In the genomic region with DNA sequence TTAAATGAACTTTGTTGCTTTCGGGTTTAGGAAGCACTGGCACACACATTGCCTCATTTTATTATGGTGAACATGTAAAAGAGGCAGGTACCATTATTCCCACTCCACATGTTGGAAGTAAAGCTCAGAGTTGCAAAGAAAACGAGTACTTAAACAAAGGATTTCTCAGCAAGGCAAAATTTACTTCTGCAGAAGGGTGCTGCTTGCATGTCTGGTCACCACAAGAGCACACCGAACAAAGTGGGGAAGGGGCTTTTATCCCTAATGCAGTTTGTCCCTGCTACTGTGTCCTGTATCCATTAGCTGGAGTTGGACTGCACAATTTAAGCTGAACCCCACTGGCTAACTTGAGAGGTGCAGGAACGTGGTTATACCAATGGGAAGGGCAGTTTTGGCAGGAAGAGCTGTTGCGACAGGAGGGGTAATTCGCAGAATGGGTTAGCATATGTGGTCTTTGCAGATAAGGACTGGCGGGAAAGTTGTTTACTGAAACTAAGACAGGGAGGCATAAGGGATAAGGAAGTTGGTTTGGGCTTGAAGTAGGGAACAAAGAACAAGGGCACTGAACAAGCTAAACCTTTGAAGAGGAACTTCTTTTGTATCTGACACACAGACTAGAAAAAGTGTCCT, we compare ENCODE assay signal across 2 cellular contexts.
TF ChIP-seq lines count a peak whose summit lies in the region.

No MANE protein-coding gene starts in this region.

TF ChIP-seq in A549, 52 proteins besides CTCF, POLR2A, EP300 and RAD21 (continued from another document):
- no peak for TF ChIP-seq NPAS2 (CRISPR knock-in tag; IDR thresholded peaks at IDR 0.05; ENCODE audit: borderline replicate concordance)
- no peak for TF ChIP-seq E2F6 (IDR thresholded peaks at IDR 0.05; ENCODE audit: borderline replicate concordance, low read depth)
- TF ChIP-seq KDM5A (IDR thresholded peaks at IDR 0.05) = no peak
- TF ChIP-seq NFE2L2 (conservative IDR thresholded peaks at IDR 0.05; ENCODE audit: low read length) = no peak
- TF ChIP-seq NR3C1 (IDR thresholded peaks at IDR 0.05) = no peak
- TF ChIP-seq CBX2 (IDR thresholded peaks at IDR 0.05; ENCODE audit: borderline replicate concordance, low read depth) = no peak
- no peak for TF ChIP-seq CHD4 (IDR thresholded peaks at IDR 0.05; ENCODE audit: borderline replicate concordance)

TF ChIP-seq in HEK293, 187 proteins besides CTCF, POLR2A, EP300 and RAD21 (continued from another document):
- TF ChIP-seq, protein P1, sequence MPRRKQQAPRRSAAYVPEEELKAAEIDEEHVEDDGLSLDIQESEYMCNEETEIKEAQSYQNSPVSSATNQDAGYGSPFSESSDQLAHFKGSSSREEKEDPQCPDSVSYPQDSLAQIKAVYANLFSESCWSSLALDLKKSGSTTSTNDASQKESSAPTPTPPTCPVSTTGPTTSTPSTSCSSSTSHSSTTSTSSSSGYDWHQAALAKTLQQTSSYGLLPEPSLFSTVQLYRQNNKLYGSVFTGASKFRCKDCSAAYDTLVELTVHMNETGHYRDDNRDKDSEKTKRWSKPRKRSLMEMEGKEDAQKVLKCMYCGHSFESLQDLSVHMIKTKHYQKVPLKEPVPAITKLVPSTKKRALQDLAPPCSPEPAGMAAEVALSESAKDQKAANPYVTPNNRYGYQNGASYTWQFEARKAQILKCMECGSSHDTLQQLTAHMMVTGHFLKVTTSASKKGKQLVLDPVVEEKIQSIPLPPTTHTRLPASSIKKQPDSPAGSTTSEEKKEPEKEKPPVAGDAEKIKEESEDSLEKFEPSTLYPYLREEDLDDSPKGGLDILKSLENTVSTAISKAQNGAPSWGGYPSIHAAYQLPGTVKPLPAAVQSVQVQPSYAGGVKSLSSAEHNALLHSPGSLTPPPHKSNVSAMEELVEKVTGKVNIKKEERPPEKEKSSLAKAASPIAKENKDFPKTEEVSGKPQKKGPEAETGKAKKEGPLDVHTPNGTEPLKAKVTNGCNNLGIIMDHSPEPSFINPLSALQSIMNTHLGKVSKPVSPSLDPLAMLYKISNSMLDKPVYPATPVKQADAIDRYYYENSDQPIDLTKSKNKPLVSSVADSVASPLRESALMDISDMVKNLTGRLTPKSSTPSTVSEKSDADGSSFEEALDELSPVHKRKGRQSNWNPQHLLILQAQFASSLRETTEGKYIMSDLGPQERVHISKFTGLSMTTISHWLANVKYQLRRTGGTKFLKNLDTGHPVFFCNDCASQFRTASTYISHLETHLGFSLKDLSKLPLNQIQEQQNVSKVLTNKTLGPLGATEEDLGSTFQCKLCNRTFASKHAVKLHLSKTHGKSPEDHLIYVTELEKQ (tag by site-specific recombination; IDR thresholded peaks at IDR 0.05; ENCODE audit: borderline replicate concordance) = no peak
- TF ChIP-seq ZNF426 (tag by site-specific recombination; IDR thresholded peaks at IDR 0.05) = no peak
- TF ChIP-seq ZNF501 (tag by site-specific recombination; IDR thresholded peaks at IDR 0.05) = no peak
- TF ChIP-seq ZNF585B (tag by site-specific recombination; IDR thresholded peaks at IDR 0.05) = no peak
- TF ChIP-seq TRIM28 (IDR thresholded peaks at IDR 0.05; ENCODE audit: borderline replicate concordance, low read length) = peak; percentile 29; the same call in 1 of the 2 replicates
- TF ChIP-seq SETDB1 (IDR thresholded peaks at IDR 0.05; ENCODE audit: insufficient read length, low read length) = peak; percentile 88
- no peak for TF ChIP-seq ZEB2 (tag by site-specific recombination; IDR thresholded peaks at IDR 0.05)
- no peak for TF ChIP-seq ZNF146 (tag by site-specific recombination; IDR thresholded peaks at IDR 0.05)
- TF ChIP-seq ZNF18 (tag by site-specific recombination; IDR thresholded peaks at IDR 0.05) = no peak
